Comparison of ENCODE assay signal across 26 cellular contexts in genomic region chr20:60812561-60812960, GRCh38.
"Had no signal": no experiment of that assay in that cellular context is flagged by ENCODE, and none has a peak within 500 bp of the region (broad histone marks: within the 10 kb centered on the region; RNA-seq: fewer than 3 reads in every experiment).

No MANE protein-coding gene starts in this region.

- H3K27me3 ChIP-seq: neutrophil, ovary, right lobe of liver, sigmoid colon, tibial artery, transverse colon, upper lobe of left lung, vagina had no signal

- H3K9me3 ChIP-seq: neutrophil, psoas muscle, right lobe of liver, sigmoid colon, thoracic aorta, tibial artery, transverse colon, upper lobe of left lung, vagina had no signal

- H3K36me3 ChIP-seq: neutrophil, ovary, right lobe of liver, sigmoid colon, stomach, thoracic aorta, tibial artery, transverse colon, upper lobe of left lung, vagina had no signal

- DNase-seq: naive thymus-derived CD8-positive, alpha-beta T cell; nephron progenitor cell; nucleus accumbens; ovary; posterior cingulate gyrus; psoas muscle; right cardiac atrium; right lobe of liver; sigmoid colon; small intestine; stimulated activated CD4-positive, alpha-beta T cell treated with anti-CD3 and anti-CD28 coated beads, Interleukin-15, amount 100 ng/mL, for 24 hours; stimulated activated CD4-positive, alpha-beta T cell treated with anti-CD3 and anti-CD28 coated beads, Interleukin-2, amount 100 ng/mL, for 24 hours; stimulated activated CD4-positive, alpha-beta T cell treated with anti-CD3 and anti-CD28 coated beads, Interleukin-2, amount 100 ng/mL, for 48 hours; stimulated activated CD4-positive, alpha-beta T cell treated with anti-CD3 and anti-CD28 coated beads, Interleukin-4, amount 100 ng/mL, for 24 hours; stimulated activated naive B cell treated with anti-CD40 and anti-IgM and Interleukin-4, amounts not matched to agents 10 μg/mL and 1 μg/mL and 100 μg/mL, for 72 hours; stimulated activated naive CD4-positive, alpha-beta T cell treated with Interleukin-2 at 50 U/mL for 16 hours; stomach; tibial artery; transverse colon; upper lobe of left lung had no signal

- H3K4me1 ChIP-seq: parathyroid adenoma, psoas muscle, right lobe of liver, sigmoid colon, stomach, tibial artery, transverse colon, upper lobe of left lung, vagina had no signal

- ATAC-seq: naive thymus-derived CD8-positive, alpha-beta T cell; natural killer cell treated with Interleukin-12 subunit alpha and Interleukin-12 subunit beta and Interleukin-15 and Interleukin-18, amount 100 ng/mL, for 72 hours; psoas muscle; right cardiac atrium; right lobe of liver; stimulated activated effector memory CD8-positive, alpha-beta T cell treated with anti-CD3 and anti-CD28 coated beads, Interleukin-12 subunit alpha, Interleukin-12 subunit beta, amount 100 ng/mL, for 72 hours; stimulated activated naive B cell treated with anti-CD40 and anti-IgM and Interleukin-4, amounts not matched to agents 10 μg/mL and 1 μg/mL and 100 μg/mL, for 72 hours had no signal

- H3K27ac ChIP-seq: neutrophil, ovary, parathyroid adenoma, psoas muscle, right lobe of liver, sigmoid colon, stomach, thoracic aorta, tibial artery, transverse colon, upper lobe of left lung, vagina had no signal

- H3K4me3 ChIP-seq: ovary, psoas muscle, right lobe of liver, sigmoid colon, stomach, thoracic aorta, tibial artery, transverse colon, upper lobe of left lung, vagina had no signal
